Comparison of ENCODE assay signal across 17 cellular contexts in the genomic region with DNA sequence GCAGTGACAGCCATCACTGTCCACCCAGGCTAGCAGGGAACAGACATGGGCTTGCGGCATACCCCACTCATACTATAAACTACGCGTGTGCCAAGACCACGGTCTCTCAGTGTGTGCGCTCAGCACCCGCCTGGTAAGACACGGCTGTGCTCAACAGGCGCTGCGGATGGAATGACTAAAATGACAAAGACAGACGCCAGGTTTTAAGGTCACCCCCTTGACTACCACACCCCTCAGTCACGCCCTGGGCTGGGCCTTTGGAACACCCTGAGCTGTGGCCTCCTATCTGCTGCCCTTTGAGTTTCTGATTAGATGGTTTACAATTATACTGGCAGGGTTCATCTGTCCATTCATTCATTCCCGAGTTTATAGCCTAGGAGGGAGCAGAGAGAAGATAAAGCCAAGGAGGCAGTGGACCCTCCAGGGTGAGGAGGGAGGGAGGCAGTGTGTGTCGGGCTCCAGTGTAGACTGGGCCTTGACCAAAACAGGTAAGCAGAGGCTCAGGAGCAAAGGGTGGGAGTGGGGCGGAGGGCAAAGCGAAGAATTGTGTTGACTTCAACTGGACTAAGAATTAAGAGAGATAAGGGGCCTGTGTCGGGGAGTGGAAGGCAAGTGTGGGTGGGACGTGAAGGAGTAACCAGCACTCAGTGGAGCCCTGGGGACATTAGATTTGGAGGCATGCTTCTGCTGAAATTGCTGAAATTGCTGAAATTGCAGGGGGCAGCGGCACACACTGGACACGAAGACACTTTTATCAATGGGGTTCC.
"Had no signal": no experiment of that assay in that cellular context is flagged by ENCODE, and none has a peak within 500 bp of the region (broad histone marks: within the 10 kb centered on the region; RNA-seq: fewer than 3 reads in every experiment).

No MANE protein-coding gene starts in this region.

- H3K27ac ChIP-seq: coronary artery, esophagus squamous epithelium, ovary, WERI-Rb-1 had no signal

- DNase-seq: activated CD8-positive, alpha-beta memory T cell treated with anti-CD3 and anti-CD28 coated beads, Interleukin-2, amount 50 U/mL, for 4 hours; activated CD8-positive, alpha-beta T cell treated with anti-CD3 and anti-CD28 coated beads for 36 hours; activated effector memory CD4-positive, alpha-beta T cell treated with anti-CD3 and anti-CD28 coated beads, Interleukin-2, amount 50 U/mL, for 16 hours; activated T-cell treated with anti-CD3 and anti-CD28 coated beads, Interleukin-2, amount 50 U/mL, for 48 hours; caudate nucleus; effector CD4-positive, alpha-beta T cell; esophagus squamous epithelium; hypothalamus; left ventricle myocardium superior; ovary; stimulated activated CD4-positive, alpha-beta T cell treated with anti-CD3 and anti-CD28 coated beads, Interleukin-4, amount 100 ng/mL, for 24 hours; stimulated activated naive CD4-positive, alpha-beta T cell treated with Interleukin-2 at 50 U/mL for 16 hours; T-helper 17 cell; WERI-Rb-1 had no signal

- H3K36me3 Mint-ChIP-seq: activated naive CD4-positive, alpha-beta T cell treated with anti-CD3 and anti-CD28 coated beads, Interleukin-2, amount 50 U/mL, for 24 hours had no signal

- H3K9me3 ChIP-seq: esophagus squamous epithelium, ovary had no signal

- H3K27ac Mint-ChIP-seq: activated CD8-positive, alpha-beta T cell treated with anti-CD3 and anti-CD28 coated beads for 36 hours; activated naive CD4-positive, alpha-beta T cell treated with anti-CD3 and anti-CD28 coated beads, Interleukin-2, amount 50 U/mL, for 24 hours; T-helper 17 cell had no signal

- H3K4me3 ChIP-seq: coronary artery, esophagus squamous epithelium, ovary had no signal

- H3K4me3 Mint-ChIP-seq: activated CD8-positive, alpha-beta T cell treated with anti-CD3 and anti-CD28 coated beads for 36 hours; activated naive CD4-positive, alpha-beta T cell treated with anti-CD3 and anti-CD28 coated beads, Interleukin-2, amount 50 U/mL, for 24 hours; memory B cell; T-helper 17 cell had no signal

- ATAC-seq: activated CD8-positive, alpha-beta T cell treated with anti-CD3 and anti-CD28 coated beads for 36 hours; left ventricle myocardium superior; T-helper 17 cell had no signal

- H3K36me3 ChIP-seq: esophagus squamous epithelium, ovary, WERI-Rb-1 had no signal

- H3K27me3 ChIP-seq: ovary had no signal

- H3K9me3 Mint-ChIP-seq: activated CD8-positive, alpha-beta T cell treated with anti-CD3 and anti-CD28 coated beads for 36 hours; activated naive CD4-positive, alpha-beta T cell treated with anti-CD3 and anti-CD28 coated beads, Interleukin-2, amount 50 U/mL, for 24 hours; memory B cell had no signal

- H3K4me1 Mint-ChIP-seq: activated naive CD4-positive, alpha-beta T cell treated with anti-CD3 and anti-CD28 coated beads, Interleukin-2, amount 50 U/mL, for 24 hours; T-helper 17 cell had no signal

- H3K27me3 Mint-ChIP-seq: activated CD8-positive, alpha-beta T cell treated with anti-CD3 and anti-CD28 coated beads for 36 hours; memory B cell; T-helper 17 cell had no signal
